In genomic region chr1:246725191-246725590, GRCh38 we compare ENCODE assay signal across 8 cellular contexts. TPM values are rescaled to one million over a fixed set of nuclear protein-coding genes. Genes with fewer than 3 reads are reported as not detected.
A peak's percentile ranks its signal among the peaks of the same experiment; 100 is the strongest.
DNase-seq lines count a peak whose midpoint lies in the region; ATAC-seq and TF ChIP-seq lines count a peak whose summit lies in the region.

No MANE protein-coding gene starts in this region.

- ATAC-seq in GM18502 (IDR thresholded peaks at IDR 0.05; ENCODE audit: poor library complexity, unreplicated experiment): no peak

- intact Hi-C loops in Calu3 (cut with micrococcal nuclease; ENCODE audit: unreplicated experiment): no loop called here

- H3K4me1 ChIP-seq in NT2/D1 (ENCODE audit: insufficient read depth, insufficient read length): no peaks in the 10 kb centered on the region
- no peaks in the 10 kb centered on the region for H3K4me1 ChIP-seq in endocrine pancreas (ENCODE audit: control insufficient read depth, insufficient read depth, low read length)
- no peaks in the 10 kb centered on the region for H3K4me1 ChIP-seq in parathyroid adenoma

- H3K27me3 ChIP-seq in NT2/D1 (ENCODE audit: insufficient read depth, insufficient read length) (peaks cover 36% of the 10 kb centered on the region), endocrine pancreas (ENCODE audit: control insufficient read depth, insufficient read depth, low read length) (no peaks in the 10 kb centered on the region), parathyroid adenoma (ENCODE audit: control insufficient read depth, insufficient read depth, low read length) (no peaks in the 10 kb centered on the region)

- H3K79me2 ChIP-seq in parathyroid adenoma: no peaks in the 10 kb centered on the region

- H3K4me3 ChIP-seq in NT2/D1 (ENCODE audit: insufficient read length, low read depth) (peak overlapping the region; percentile 79), endocrine pancreas (ENCODE audit: control insufficient read depth, insufficient read depth, low read length) (peak overlapping the region; percentile 97), parathyroid adenoma (ENCODE audit: low read depth, low read length) (no peak overlapping the region)

- no peak overlapping the region for H2AFZ ChIP-seq in parathyroid adenoma

- H3K27ac Mint-ChIP-seq in Calu3 (ENCODE audit: unreplicated experiment): peak overlapping the region; percentile 22

- H3K4me3 Mint-ChIP-seq in Calu3 (ENCODE audit: low read depth, unreplicated experiment): peak overlapping the region; percentile 77

- H3K4me2 ChIP-seq in parathyroid adenoma (ENCODE audit: low read length): peak overlapping the region; percentile 89

- H3K36me3 ChIP-seq in NT2/D1 (ENCODE audit: insufficient read depth, insufficient read length, low read length) (peaks cover 18% of the 10 kb centered on the region), endocrine pancreas (ENCODE audit: control insufficient read depth, insufficient read depth, low read length) (peaks cover 8% of the 10 kb centered on the region), parathyroid adenoma (ENCODE audit: control insufficient read depth, insufficient read depth, low read length) (no peaks in the 10 kb centered on the region)

- peaks cover 9% of the 10 kb centered on the region for H3K9me3 Mint-ChIP-seq in Calu3 (ENCODE audit: low read depth, unreplicated experiment)

- H3K27me3 Mint-ChIP-seq in Calu3 (ENCODE audit: unreplicated experiment): no peaks in the 10 kb centered on the region

- no peak overlapping the region for H3K9ac ChIP-seq in NT2/D1 (ENCODE audit: insufficient read length, low read depth)
- peak overlapping the region; percentile 87 for H3K9ac ChIP-seq in endocrine pancreas (ENCODE audit: control insufficient read depth, insufficient read depth, low read length)
- no peak overlapping the region for H3K9ac ChIP-seq in parathyroid adenoma

- H3K9me3 ChIP-seq in NT2/D1 (ENCODE audit: insufficient read depth, low read length) (peaks cover 22% of the 10 kb centered on the region), endocrine pancreas (ENCODE audit: control insufficient read depth, low read length) (no peaks in the 10 kb centered on the region), parathyroid adenoma (ENCODE audit: control insufficient read depth, low read length) (no peaks in the 10 kb centered on the region)

- peaks cover 22% of the 10 kb centered on the region for H3K36me3 Mint-ChIP-seq in Calu3 (ENCODE audit: insufficient read depth, unreplicated experiment)

- CTCF ChIA-PET in Calu3 (lab: Charles Lee): no interaction called here

- peaks cover 42% of the 10 kb centered on the region for H3K4me1 Mint-ChIP-seq in Calu3 (ENCODE audit: low read depth, unreplicated experiment)

- BruUV-seq in Calu3 (replicated peaks; lab: Mats Ljungman, UMichigan): TSS peak; percentile 26

- H3K27ac ChIP-seq in parathyroid adenoma: no peak overlapping the region

- in situ Hi-C loops in ACHN (cut with HindIII; ENCODE audit: low pct_ligation_motif_present, low pct_unique_long_range_greater_than_20kb, low sequenced_read_pairs): no loop called here

- DNase-seq in Calu3: no peak
- no peak for DNase-seq in NT2/D1 (ENCODE audit: low read depth, low spot score)
- no peak for DNase-seq in dedifferentiated amniotic fluid mesenchymal stem cell (ENCODE audit: extremely low spot score)
- DNase-seq in NCI-H2227 treated with DMSO at 0.1 percent for 48 hours (lab: John Stamatoyannopoulos, UW): no peak
- DNase-seq in ACHN: no peak

- TF ChIP-seq CTCF in Calu3 (IDR thresholded peaks at IDR 0.05; ENCODE audit: unreplicated experiment) (no peak), parathyroid adenoma (IDR thresholded peaks at IDR 0.05) (no peak)

RNA-seq across cellular contexts. Expression of gene SCCPDH, which starts 1.0 kb away (rescaled TPM):
- 36.0 and 40.0 TPM in 2 replicates for total RNA-seq in Calu3 (2022)
